Comparison of ENCODE assay signal across 8 cellular contexts in the genomic region with DNA sequence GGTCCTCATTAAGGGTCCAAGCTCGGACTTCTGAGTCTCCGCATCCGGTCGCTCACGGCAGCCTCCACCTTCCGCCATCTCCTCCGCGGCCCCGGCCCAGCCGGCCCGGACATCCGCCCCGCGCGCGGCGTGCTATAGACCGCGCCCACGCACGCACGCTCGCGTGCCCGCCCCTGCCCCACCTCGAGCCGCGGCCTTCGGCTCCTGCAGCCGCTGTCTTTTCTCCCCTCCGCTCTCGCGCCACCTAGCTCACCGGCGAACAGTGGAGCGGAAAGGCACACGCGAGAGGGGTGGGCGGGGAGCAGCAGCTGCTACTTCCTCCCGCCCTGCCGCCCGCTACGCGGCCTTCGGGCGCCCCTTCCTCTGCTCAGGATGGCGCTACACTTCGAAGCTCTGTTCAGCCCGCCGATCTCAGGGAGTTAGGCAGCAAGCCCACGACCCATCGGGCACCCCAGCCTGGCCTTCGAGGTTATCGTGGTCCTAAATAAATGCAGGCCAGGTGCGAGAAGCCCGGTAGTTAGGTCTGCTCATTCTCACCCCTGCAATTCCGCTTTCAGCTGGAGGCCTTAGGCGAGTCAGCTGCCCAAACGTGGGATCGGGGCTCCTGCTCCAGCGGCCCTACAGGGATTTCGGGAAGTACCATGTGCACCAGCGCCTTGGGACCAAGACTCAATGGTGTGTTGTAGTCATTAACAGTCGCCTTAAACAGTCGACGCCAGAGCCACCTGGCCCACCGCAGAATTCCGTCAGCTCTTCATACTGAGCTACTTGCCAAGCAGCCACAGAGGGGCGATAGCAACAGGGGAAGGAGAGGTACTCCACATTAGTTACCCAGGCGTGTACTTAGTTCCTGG. TPM values are rescaled to one million over a fixed set of nuclear protein-coding genes. Genes with fewer than 3 reads are reported as not detected.
DNase-seq lines count a peak whose midpoint lies in the region; ATAC-seq and TF ChIP-seq lines count a peak whose summit lies in the region.

A gene with protein sequence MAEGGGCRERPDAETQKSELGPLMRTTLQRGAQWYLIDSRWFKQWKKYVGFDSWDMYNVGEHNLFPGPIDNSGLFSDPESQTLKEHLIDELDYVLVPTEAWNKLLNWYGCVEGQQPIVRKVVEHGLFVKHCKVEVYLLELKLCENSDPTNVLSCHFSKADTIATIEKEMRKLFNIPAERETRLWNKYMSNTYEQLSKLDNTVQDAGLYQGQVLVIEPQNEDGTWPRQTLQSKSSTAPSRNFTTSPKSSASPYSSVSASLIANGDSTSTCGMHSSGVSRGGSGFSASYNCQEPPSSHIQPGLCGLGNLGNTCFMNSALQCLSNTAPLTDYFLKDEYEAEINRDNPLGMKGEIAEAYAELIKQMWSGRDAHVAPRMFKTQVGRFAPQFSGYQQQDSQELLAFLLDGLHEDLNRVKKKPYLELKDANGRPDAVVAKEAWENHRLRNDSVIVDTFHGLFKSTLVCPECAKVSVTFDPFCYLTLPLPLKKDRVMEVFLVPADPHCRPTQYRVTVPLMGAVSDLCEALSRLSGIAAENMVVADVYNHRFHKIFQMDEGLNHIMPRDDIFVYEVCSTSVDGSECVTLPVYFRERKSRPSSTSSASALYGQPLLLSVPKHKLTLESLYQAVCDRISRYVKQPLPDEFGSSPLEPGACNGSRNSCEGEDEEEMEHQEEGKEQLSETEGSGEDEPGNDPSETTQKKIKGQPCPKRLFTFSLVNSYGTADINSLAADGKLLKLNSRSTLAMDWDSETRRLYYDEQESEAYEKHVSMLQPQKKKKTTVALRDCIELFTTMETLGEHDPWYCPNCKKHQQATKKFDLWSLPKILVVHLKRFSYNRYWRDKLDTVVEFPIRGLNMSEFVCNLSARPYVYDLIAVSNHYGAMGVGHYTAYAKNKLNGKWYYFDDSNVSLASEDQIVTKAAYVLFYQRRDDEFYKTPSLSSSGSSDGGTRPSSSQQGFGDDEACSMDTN (minus strand): TSS at position 107 of the 854 bp plus-strand sequence. CDS start 29 bp downstream, at position 78.

- intact Hi-C loops in CD4-positive, alpha-beta memory T cell (cut with micrococcal nuclease), result loop anchor here (1.0 to 10.0 kb wide), 10 partner anchors 12 to 332 kb away; a partner anchor contains a TSS
- intact Hi-C loops in activated CD4-positive, alpha-beta memory T cell treated with anti-CD3 and anti-CD28 coated beads for 36 hours (cut with micrococcal nuclease), result loop anchor here (1.0 to 10.0 kb wide), 8 partner anchors 18 to 315 kb away; a partner anchor contains a TSS
- intact Hi-C loops in lower leg skin (cut with DNase I; ENCODE audit: low total_unique reads), result no loop called here

- TF ChIP-seq POLR2A in lower leg skin (IDR thresholded peaks at IDR 0.05), result no peak

- H3K9me3 Mint-ChIP-seq in CD4-positive, alpha-beta memory T cell, result peaks cover 0 to 2% (median 0%) of the 10 kb centered on the region in 8 donors
- H3K9me3 Mint-ChIP-seq in activated CD4-positive, alpha-beta memory T cell treated with anti-CD3 and anti-CD28 coated beads for 36 hours, result no peaks in the 10 kb centered on the region

- CTCF ChIA-PET in CD4-positive, alpha-beta memory T cell (lab: Charles Lee; ENCODE audit: partially characterized antibody), result interaction anchor here (0.6 to 9.4 kb wide), 34 partner anchors 8 to 1102 kb away, joined by 3 to 147 read pairs (median 6); a partner anchor contains a TSS
- CTCF ChIA-PET in activated CD4-positive, alpha-beta memory T cell treated with anti-CD3 and anti-CD28 coated beads for 36 hours (lab: Charles Lee), result interaction anchor here (0.8 to 3.3 kb wide), 18 partner anchors 10 to 319 kb away, joined by 3 to 49 read pairs (median 8); a partner anchor contains a TSS

- peak within 1 kb of the TSS; percentile 75 to 96 for H3K9ac ChIP-seq in duodenal mucosa (ENCODE audit: low read depth in 1 of 2, low read length in 2 of 2)

- TF ChIP-seq CTCF in HL-60 (IDR thresholded peaks at IDR 0.05; ENCODE audit: insufficient read depth, low read length) (peak; percentile 71), lower leg skin (IDR thresholded peaks at IDR 0.05) (no peak)

- peaks cover 7 to 17% of the 10 kb centered on the region in 2 donors for H3K36me3 Mint-ChIP-seq in CD4-positive, alpha-beta memory T cell
- H3K36me3 Mint-ChIP-seq in activated CD4-positive, alpha-beta memory T cell treated with anti-CD3 and anti-CD28 coated beads for 36 hours, result peaks cover 11% of the 10 kb centered on the region

- H3K4me3 Mint-ChIP-seq in CD4-positive, alpha-beta memory T cell, result peak within 1 kb of the TSS; percentile 91 to 97 (median 94)
- H3K4me3 Mint-ChIP-seq in activated CD4-positive, alpha-beta memory T cell treated with anti-CD3 and anti-CD28 coated beads for 36 hours, result peak within 1 kb of the TSS; percentile 96

- H3K27ac ChIP-seq in CD4-positive, alpha-beta memory T cell (ENCODE audit: low read depth, low read length), result peak within 1 kb of the TSS; percentile 92
- H3K27ac ChIP-seq in HL-60 (replicated peaks) (peak within 1 kb of the TSS; percentile 99), duodenal mucosa (ENCODE audit: low read depth, low read length) (peak within 1 kb of the TSS; percentile 91)

- H3K36me3 ChIP-seq in CD4-positive, alpha-beta memory T cell (ENCODE audit: insufficient read depth, low read length), result peaks cover 2% of the 10 kb centered on the region
- peaks cover 6 to 9% of the 10 kb centered on the region in 2 donors for H3K36me3 ChIP-seq in duodenal mucosa (ENCODE audit: control insufficient read depth in 1 of 2, insufficient read depth in 2 of 2, low read length in 2 of 2)

- peak within 1 kb of the TSS; percentile 63 to 81 for H3K4me3 ChIP-seq in CD4-positive, alpha-beta memory T cell (ENCODE audit: low read length in 2 of 2)
- H3K4me3 ChIP-seq in HL-60 (replicated peaks; ENCODE audit: insufficient read depth, low read length) (peak within 1 kb of the TSS; percentile 89), duodenal mucosa (ENCODE audit: low read depth in 1 of 2, low read length in 2 of 2) (peak within 1 kb of the TSS; percentile 72 to 89), lower leg skin (ENCODE audit: low read depth, poor library complexity, severe bottlenecking) (peak within 1 kb of the TSS; percentile 91)

- peaks cover 27 to 51% (median 41%) of the 10 kb centered on the region in 4 donors for H3K4me1 Mint-ChIP-seq in CD4-positive, alpha-beta memory T cell
- H3K4me1 Mint-ChIP-seq in activated CD4-positive, alpha-beta memory T cell treated with anti-CD3 and anti-CD28 coated beads for 36 hours (ENCODE audit: low read depth), result peaks cover 43% of the 10 kb centered on the region

- H3K27me3 Mint-ChIP-seq in CD4-positive, alpha-beta memory T cell, result no peaks in the 10 kb centered on the region
- H3K27me3 Mint-ChIP-seq in activated CD4-positive, alpha-beta memory T cell treated with anti-CD3 and anti-CD28 coated beads for 36 hours, result no peaks in the 10 kb centered on the region

- WGBS in lower leg skin, 2 donors, result 2 to 3% methylated on average over 51 to 69 of the region's 70 CpGs

- ATAC-seq in GM19455 (IDR thresholded peaks at IDR 0.05; ENCODE audit: unreplicated experiment), result peak; percentile 83

- peak within 1 kb of the TSS; percentile 96 to 100 (median 98) for H3K27ac Mint-ChIP-seq in CD4-positive, alpha-beta memory T cell
- H3K27ac Mint-ChIP-seq in activated CD4-positive, alpha-beta memory T cell treated with anti-CD3 and anti-CD28 coated beads for 36 hours, result peak within 1 kb of the TSS; percentile 99

- no peaks in the 10 kb centered on the region for H3K9me3 ChIP-seq in CD4-positive, alpha-beta memory T cell (ENCODE audit: control insufficient read depth in 1 of 2, low read length in 2 of 2)
- H3K9me3 ChIP-seq in duodenal mucosa (ENCODE audit: control insufficient read depth in 1 of 2, low read length in 2 of 2), result no peaks in the 10 kb centered on the region

- POLR2A ChIA-PET in CD4-positive, alpha-beta memory T cell (lab: Charles Lee; ENCODE audit: partially characterized antibody), result interaction anchor here (0.6 to 3.1 kb wide), 55 partner anchors 9 to 959 kb away, joined by 3 to 179 read pairs (median 5); a partner anchor contains a TSS
- POLR2A ChIA-PET in activated CD4-positive, alpha-beta memory T cell treated with anti-CD3 and anti-CD28 coated beads for 36 hours (lab: Charles Lee), result interaction anchor here (0.8 to 2.9 kb wide), 18 partner anchors 9 to 333 kb away, joined by 3 to 34 read pairs (median 6); a partner anchor contains a TSS

- H3K4me1 ChIP-seq in CD4-positive, alpha-beta memory T cell (ENCODE audit: insufficient read depth, low read length), result peaks cover 56% of the 10 kb centered on the region
- H3K4me1 ChIP-seq in duodenal mucosa (ENCODE audit: control insufficient read depth in 1 of 2, insufficient read depth in 2 of 2, low read length in 2 of 2), result peaks cover 8 to 17% of the 10 kb centered on the region in 2 donors

- peak; percentile 91 to 93 (median 91) for DNase-seq in CD4-positive, alpha-beta memory T cell
- DNase-seq in HL-60 (ENCODE audit: low read depth in 1 of 2, low spot score in 1 of 2) (peak; percentile 97), NCI-H82 treated with DMSO at 0.1 percent for 48 hours (lab: John Stamatoyannopoulos, UW; ENCODE audit: unreplicated experiment) (peak; percentile 47), lower leg skin (ENCODE audit: low spot score in 2 of 2) (peak; percentile 87 to 97)
- DNase-seq in activated CD4-positive, alpha-beta memory T cell treated with anti-CD3 and anti-CD28 coated beads for 36 hours, result peak; percentile 97
- peak; percentile 88 to 95 for DNase-seq in stimulated activated CD4-positive, alpha-beta T cell treated with anti-CD3 and anti-CD28 coated beads, Interleukin-4, amount 100 ng/mL, for 48 hours (ENCODE audit: low read depth in 2 of 2)

- H3K27me3 ChIP-seq in CD4-positive, alpha-beta memory T cell (ENCODE audit: insufficient read depth, low read length), result no peaks in the 10 kb centered on the region
- H3K27me3 ChIP-seq in HL-60 (ENCODE audit: insufficient read depth, poor library complexity, severe bottlenecking) (no peaks in the 10 kb centered on the region), duodenal mucosa (ENCODE audit: control insufficient read depth in 1 of 2, insufficient read depth in 2 of 2, low read length in 2 of 2) (no peaks in the 10 kb centered on the region)

RNA-seq across cellular contexts. Expression of the gene that starts here (rescaled TPM):
- total RNA-seq in CD4-positive, alpha-beta memory T cell, result 100 to 1,000 TPM; 111 to 114 TPM
- 10 to 100 TPM; 73.2 to 75.4 TPM for polyA plus RNA-seq in CD4-positive, alpha-beta memory T cell
- 10 to 100 TPM; 79.4 to 79.7 TPM for total RNA-seq in activated CD4-positive, alpha-beta memory T cell treated with anti-CD3 and anti-CD28 coated beads for 36 hours
- total RNA-seq in lower leg skin, result 10 to 100 TPM; 29.9 to 34.2 (median 31.5) TPM

Comparison
In these comparisons a context has a peak if more than half of its experiments do, and no peak if none do; other contexts are left out.
1. Peak in every context shown above with its lines: DNase-seq, ATAC-seq, H3K4me3 ChIP-seq and H3K27ac ChIP-seq.
2. DNase-seq: peak in every context shown above with its lines; median percentile 97 in HL-60; 97 in activated CD4-positive, alpha-beta memory T cell treated with anti-CD3 and anti-CD28 coated beads for 36 hours; 92 in lower leg skin; 92 in stimulated activated CD4-positive, alpha-beta T cell treated with anti-CD3 and anti-CD28 coated beads, Interleukin-4, amount 100 ng/mL, for 48 hours; 91 in CD4-positive, alpha-beta memory T cell; 47 in NCI-H82 treated with DMSO at 0.1 percent for 48 hours.